ENCODE assay signal across 26 cellular contexts in the genomic region with DNA sequence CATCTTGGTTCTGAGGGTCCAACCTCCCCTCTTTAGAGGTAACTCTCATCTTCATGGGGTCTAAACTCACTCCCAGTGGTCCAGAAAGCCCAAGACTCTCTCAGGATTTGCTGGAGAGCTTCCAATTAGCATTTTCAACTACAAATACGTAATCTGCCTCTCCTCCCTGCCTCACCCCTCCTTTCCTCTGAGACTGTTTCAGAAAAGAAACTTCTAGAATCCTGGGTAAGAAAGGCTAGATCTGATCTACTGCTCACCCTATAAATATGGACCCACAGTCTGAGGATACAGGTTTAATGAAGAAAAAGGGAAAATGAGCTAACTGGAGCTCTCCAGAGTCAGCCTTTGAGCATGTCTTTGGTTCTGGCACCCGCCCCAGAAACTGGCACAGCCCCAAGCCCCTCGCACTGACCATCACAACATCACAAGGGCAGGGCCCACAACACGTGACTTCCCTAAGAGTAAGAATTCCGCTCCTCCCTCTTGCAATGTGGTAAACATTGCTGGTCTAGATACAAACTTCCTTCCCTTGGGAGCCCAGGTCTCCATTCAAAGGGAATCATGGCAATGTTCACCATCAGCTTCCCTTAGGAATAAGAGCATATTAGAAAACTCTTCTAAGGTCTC. TPM values are rescaled to one million over a fixed set of nuclear protein-coding genes. Genes with fewer than 3 reads are reported as not detected.
DNase-seq lines count a peak whose midpoint lies in the region; ATAC-seq and TF ChIP-seq lines count a peak whose summit lies in the region.
"Had no signal": no experiment of that assay in that cellular context is flagged by ENCODE, and none has a peak within 500 bp of the region (broad histone marks: within the 10 kb centered on the region; RNA-seq: fewer than 3 reads in every experiment).

No MANE protein-coding gene starts in this region.

- H3K36me3 Mint-ChIP-seq in naive thymus-derived CD8-positive, alpha-beta T cell: peaks cover 0 to 11% (median 4%) of the 10 kb centered on the region in 3 donors
- peaks cover 2% of the 10 kb centered on the region for H3K36me3 Mint-ChIP-seq in activated naive CD4-positive, alpha-beta T cell treated with anti-CD3 and anti-CD28 coated beads, Interleukin-2, amount 10 ng/mL, durations not matched to agents 7 days and 5 days

- no peak for TF ChIP-seq POLR2A in heart left ventricle (IDR thresholded peaks at IDR 0.05)
- no peak for TF ChIP-seq POLR2A in transverse colon (IDR thresholded peaks at IDR 0.05)

- H3K36me3 ChIP-seq in heart left ventricle (peaks cover 0 to 9% (median 6%) of the 10 kb centered on the region in 9 donors), mucosa of descending colon (ENCODE audit: low read depth) (no peaks in the 10 kb centered on the region), transverse colon (peaks cover 0 to 5% (median 3%) of the 10 kb centered on the region in 4 donors)
- H3K36me3 ChIP-seq: brain microvascular endothelial cell had no signal

- no peaks in the 10 kb centered on the region for H3K27me3 Mint-ChIP-seq in naive thymus-derived CD8-positive, alpha-beta T cell
- no peaks in the 10 kb centered on the region for H3K27me3 Mint-ChIP-seq in activated naive CD4-positive, alpha-beta T cell treated with anti-CD3 and anti-CD28 coated beads, Interleukin-2, amount 10 ng/mL, durations not matched to agents 7 days and 5 days
- H3K27me3 Mint-ChIP-seq: activated CD8-positive, alpha-beta T cell treated with anti-CD3 and anti-CD28 coated beads for 36 hours had no signal

- H3K4me3 ChIP-seq in heart left ventricle (no peak overlapping the region), mucosa of descending colon (no peak overlapping the region), transverse colon (no peak overlapping the region)
- H3K4me3 ChIP-seq: BLaER1 treated with 17β-estradiol and CSF1 and Interleukin-3, amounts not matched to agents 10 nM and 100 nM; GM23248; PC-9; testis had no signal

- ATAC-seq in Right ventricle myocardium inferior (no peak), heart left ventricle (peak in 2 of 4 donors; percentile 20 to 53), mucosa of descending colon (peak; percentile 53)
- no peak for ATAC-seq in naive thymus-derived CD8-positive, alpha-beta T cell
- ATAC-seq: activated CD8-positive, alpha-beta T cell treated with anti-CD3 and anti-CD28 coated beads for 36 hours; stimulated activated naive CD8-positive, alpha-beta T cell treated with anti-CD3 and anti-CD28 coated beads, Interleukin-15, Interleukin-2, amounts not matched to agents 100 U/mL and 50 U/mL, for 24 hours had no signal

- no peaks in the 10 kb centered on the region for H3K9me3 ChIP-seq in heart left ventricle
- no peaks in the 10 kb centered on the region for H3K9me3 ChIP-seq in mucosa of descending colon
- H3K9me3 ChIP-seq in transverse colon: no peaks in the 10 kb centered on the region
- H3K9me3 ChIP-seq: BLaER1 treated with 17β-estradiol and CSF1 and Interleukin-3, amounts not matched to agents 10 nM and 100 nM; testis had no signal

- H3K27ac ChIP-seq in heart left ventricle (peak overlapping the region in 4 of 12 donors; percentile 18 to 37 (median 30)), transverse colon (peak overlapping the region; percentile 88 to 91 (median 90))
- H3K27ac ChIP-seq: 22Rv1; BLaER1 treated with 17β-estradiol and CSF1 and Interleukin-3, amounts not matched to agents 10 nM and 100 nM; brain microvascular endothelial cell; GM23248; PC-9; testis had no signal

- no peak overlapping the region for H3K27ac Mint-ChIP-seq in naive thymus-derived CD8-positive, alpha-beta T cell
- no peak overlapping the region for H3K27ac Mint-ChIP-seq in activated naive CD4-positive, alpha-beta T cell treated with anti-CD3 and anti-CD28 coated beads, Interleukin-2, amount 10 ng/mL, durations not matched to agents 7 days and 5 days
- H3K27ac Mint-ChIP-seq: activated CD8-positive, alpha-beta T cell treated with anti-CD3 and anti-CD28 coated beads for 36 hours; activated naive CD4-positive, alpha-beta T cell treated with anti-CD3 and anti-CD28 coated beads for 36 hours; nephron had no signal

- POLR2A ChIA-PET in naive thymus-derived CD8-positive, alpha-beta T cell (lab: Charles Lee): no interaction called here

- no peak for TF ChIP-seq EP300 in transverse colon (IDR thresholded peaks at IDR 0.05; ENCODE audit: low read depth)

- H3K27me3 ChIP-seq in heart left ventricle: no peaks in the 10 kb centered on the region
- no peaks in the 10 kb centered on the region for H3K27me3 ChIP-seq in transverse colon
- H3K27me3 ChIP-seq: BLaER1 treated with 17β-estradiol and CSF1 and Interleukin-3, amounts not matched to agents 10 nM and 100 nM; brain microvascular endothelial cell; testis had no signal

- no peaks in the 10 kb centered on the region for H3K9me3 Mint-ChIP-seq in naive thymus-derived CD8-positive, alpha-beta T cell
- no peaks in the 10 kb centered on the region for H3K9me3 Mint-ChIP-seq in activated naive CD4-positive, alpha-beta T cell treated with anti-CD3 and anti-CD28 coated beads, Interleukin-2, amount 10 ng/mL, durations not matched to agents 7 days and 5 days
- H3K9me3 Mint-ChIP-seq: activated CD8-positive, alpha-beta T cell treated with anti-CD3 and anti-CD28 coated beads for 36 hours; activated naive CD4-positive, alpha-beta T cell treated with anti-CD3 and anti-CD28 coated beads for 36 hours; nephron had no signal

- 34 to 55% (median 46%) methylated on average over 5 of the region's 5 CpGs for WGBS in heart left ventricle, 4 donors
- 10 to 67% methylated on average over 2 to 5 of the region's 5 CpGs for WGBS in transverse colon (ENCODE audit: low coverage in 1 of 2), 2 donors

- H3K4me1 Mint-ChIP-seq in naive thymus-derived CD8-positive, alpha-beta T cell: peaks cover 15 to 24% (median 16%) of the 10 kb centered on the region in 4 donors
- peaks cover 8% of the 10 kb centered on the region for H3K4me1 Mint-ChIP-seq in activated naive CD4-positive, alpha-beta T cell treated with anti-CD3 and anti-CD28 coated beads, Interleukin-2, amount 10 ng/mL, durations not matched to agents 7 days and 5 days

- intact Hi-C loops in Right ventricle myocardium inferior (cut with DNase I): no loop called here
- intact Hi-C loops in cardiac septum (cut with DNase I): no loop called here
- intact Hi-C loops in heart left ventricle (cut with DNase I): no loop called here
- intact Hi-C loops in mucosa of descending colon (cut with DNase I, micrococcal nuclease): no loop called here
- intact Hi-C loops in transverse colon (cut with DNase I; ENCODE audit: low total_unique reads): no loop called here

- CTCF ChIA-PET in activated naive CD4-positive, alpha-beta T cell treated with anti-CD3 and anti-CD28 coated beads, Interleukin-2, amount 10 ng/mL, durations not matched to agents 7 days and 5 days (lab: Charles Lee): interaction anchor here (0.8 kb wide), 1 partner anchor 24 kb away, joined by 3 read pairs; no protein-coding TSS in a partner anchor

- H3K4me3 Mint-ChIP-seq in naive thymus-derived CD8-positive, alpha-beta T cell: no peak overlapping the region
- no peak overlapping the region for H3K4me3 Mint-ChIP-seq in activated naive CD4-positive, alpha-beta T cell treated with anti-CD3 and anti-CD28 coated beads, Interleukin-2, amount 10 ng/mL, durations not matched to agents 7 days and 5 days
- H3K4me3 Mint-ChIP-seq: activated CD8-positive, alpha-beta T cell treated with anti-CD3 and anti-CD28 coated beads for 36 hours; activated naive CD4-positive, alpha-beta T cell treated with anti-CD3 and anti-CD28 coated beads for 36 hours; nephron had no signal

- peak; percentile 65 for DNase-seq in Right ventricle myocardium inferior (ENCODE audit: missing footprints)
- DNase-seq in cardiac septum (ENCODE audit: low spot score): no peak
- DNase-seq in heart left ventricle: peak in 4 of 5 donors; percentile 26 to 40 (median 32)
- peak; percentile 70 to 78 (median 77) for DNase-seq in mucosa of descending colon
- DNase-seq in transverse colon: peak; percentile 59
- DNase-seq in GM10266 (ENCODE audit: extremely low spot score): no peak
- DNase-seq in naive thymus-derived CD8-positive, alpha-beta T cell: no peak
- no peak for DNase-seq in activated naive CD4-positive, alpha-beta T cell treated with anti-CD3 and anti-CD28 coated beads, Interleukin-2, amount 10 ng/mL, durations not matched to agents 7 days and 5 days
- DNase-seq: activated CD8-positive, alpha-beta T cell treated with anti-CD3 and anti-CD28 coated beads for 36 hours; activated naive CD4-positive, alpha-beta T cell treated with anti-CD3 and anti-CD28 coated beads for 36 hours; brain microvascular endothelial cell; GM23248; NCI-H146; NCI-H226; NCI-H526 treated with DMSO at 0.1 percent for 48 hours; PC-9; SHP77 treated with DMSO at 0.1 percent for 48 hours; stimulated activated CD4-positive, alpha-beta T cell treated with anti-CD3 and anti-CD28 coated beads, Interleukin-1b, Interleukin-23, amount 100 ng/mL, for 48 hours; stimulated activated naive CD8-positive, alpha-beta T cell treated with anti-CD3 and anti-CD28 coated beads, Interleukin-15, Interleukin-2, amounts not matched to agents 100 U/mL and 50 U/mL, for 24 hours; testis had no signal

- TF ChIP-seq CTCF in heart left ventricle (IDR thresholded peaks at IDR 0.05) (no peak), mucosa of descending colon (IDR thresholded peaks at IDR 0.05) (no peak), transverse colon (IDR thresholded peaks at IDR 0.05) (no peak), GM10266 (IDR thresholded peaks at IDR 0.05; ENCODE audit: control insufficient read depth, insufficient read depth, low read depth, missing control alignments) (no peak)

- peaks cover 0 to 44% (median 11%) of the 10 kb centered on the region in 12 donors for H3K4me1 ChIP-seq in heart left ventricle
- peaks cover 29% of the 10 kb centered on the region for H3K4me1 ChIP-seq in mucosa of descending colon (ENCODE audit: low read depth)
- peaks cover 15 to 54% (median 31%) of the 10 kb centered on the region in 4 donors for H3K4me1 ChIP-seq in transverse colon
- H3K4me1 ChIP-seq: testis had no signal

- in situ Hi-C loops in transverse colon (cut with MboI; ENCODE audit: low pct_ligation_motif_present in 1 of 4, low pct_unique_long_range_greater_than_20kb in 1 of 4, low sequenced_read_pairs in 3 of 4): no loop called here

RNA-seq across cellular contexts. Expression of gene IHH, which starts 21.7 kb away (rescaled TPM):
- not detected for total RNA-seq in Right ventricle myocardium inferior
- total RNA-seq in cardiac septum: not detected
- not detected for total RNA-seq in heart left ventricle
- not detected for polyA plus RNA-seq in heart left ventricle
- 10 to 100 TPM; 31.0 to 91.2 (median 57.6) TPM for total RNA-seq in mucosa of descending colon
- 10 to 100 TPM; 21.1 to 67.4 (median 65.5) TPM for total RNA-seq in transverse colon
- not detected for total RNA-seq in naive thymus-derived CD8-positive, alpha-beta T cell
- not detected for polyA plus RNA-seq in naive thymus-derived CD8-positive, alpha-beta T cell
- total RNA-seq: activated CD8-positive, alpha-beta T cell treated with anti-CD3 and anti-CD28 coated beads for 36 hours; activated naive CD4-positive, alpha-beta T cell treated with anti-CD3 and anti-CD28 coated beads for 36 hours; cerebellum; GM23248; osteocyte; PC-9 had no signal
- polyA plus RNA-seq: GM23248 had no signal

RNA-seq across cellular contexts. Expression of gene CFAP65, which starts 41.1 kb away (rescaled TPM):
- not detected for total RNA-seq in Right ventricle myocardium inferior
- total RNA-seq in cardiac septum: not detected
- under 1 TPM in 1 of 9 donors, not detected in 8; 0.04 TPM for total RNA-seq in heart left ventricle
- polyA plus RNA-seq in heart left ventricle: not detected
- under 1 TPM; 0.09 to 0.46 (median 0.27) TPM for total RNA-seq in mucosa of descending colon
- total RNA-seq in transverse colon: 1 to 10 TPM in 2 of 4 donors, under 1 TPM in 1, not detected in 1; 0.64 to 3.0 (median 1.5) TPM
- total RNA-seq in naive thymus-derived CD8-positive, alpha-beta T cell: not detected
- polyA plus RNA-seq in naive thymus-derived CD8-positive, alpha-beta T cell: under 1 TPM in 1 of 3 donors, not detected in 2; 0.23 TPM
- total RNA-seq: activated CD8-positive, alpha-beta T cell treated with anti-CD3 and anti-CD28 coated beads for 36 hours; activated naive CD4-positive, alpha-beta T cell treated with anti-CD3 and anti-CD28 coated beads for 36 hours; GM23248; mesenteric fat pad; osteocyte; PC-9 had no signal

Comparison
In these comparisons a context has a peak if more than half of its experiments do, and no peak if none do; other contexts are left out.
1. DNase-seq: peak in Right ventricle myocardium inferior (single experiment), heart left ventricle (4 of 5), mucosa of descending colon (3 of 3) and transverse colon (single experiment); none in cardiac septum (single experiment), GM10266 (single experiment), naive thymus-derived CD8-positive, alpha-beta T cell (0 of 10) and activated naive CD4-positive, alpha-beta T cell treated with anti-CD3 and anti-CD28 coated beads, Interleukin-2, amount 10 ng/mL, durations not matched to agents 7 days and 5 days (single experiment).
2. RNA of gene IHH, which starts 21.7 kb away (total RNA-seq): 21.1 to 67.4 TPM in transverse colon and 31.0 to 91.2 TPM in mucosa of descending colon; not detected in naive thymus-derived CD8-positive, alpha-beta T cell, not detected in Right ventricle myocardium inferior (single experiment), not detected in cardiac septum (single experiment) and not detected in heart left ventricle; every median in the first group is over 10 times any median in the second.